Comparison of ENCODE assay signal across 12 cellular contexts in the genomic region with DNA sequence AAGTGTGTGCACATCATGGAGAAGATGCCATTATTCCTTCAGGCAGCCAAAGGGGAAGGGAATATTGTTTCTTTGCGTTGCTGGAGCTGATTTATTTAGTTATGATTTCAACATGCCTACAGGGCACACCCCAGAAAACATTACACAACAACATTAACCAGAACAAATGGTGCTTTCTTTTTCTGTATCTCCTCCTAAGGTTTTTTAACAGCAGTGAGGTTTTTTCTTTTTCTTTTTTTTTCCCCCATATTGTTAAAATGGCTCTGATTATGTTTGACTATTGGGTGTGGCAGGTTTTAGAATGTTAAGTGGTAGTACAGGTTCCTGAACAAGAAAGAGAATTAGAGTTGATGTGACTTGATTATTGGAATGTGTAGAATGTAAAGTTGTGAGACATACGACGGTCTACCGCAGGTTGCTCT.
DNase-seq lines count a peak whose midpoint lies in the region; ATAC-seq and TF ChIP-seq lines count a peak whose summit lies in the region.
"Had no signal": no experiment of that assay in that cellular context is flagged by ENCODE, and none has a peak within 500 bp of the region (broad histone marks: within the 10 kb centered on the region; RNA-seq: fewer than 3 reads in every experiment).

No MANE protein-coding gene starts in this region.

- H3K4me1 ChIP-seq in hepatocyte (ENCODE audit: insufficient read depth) (peaks cover 48% of the 10 kb centered on the region), stomach (peaks cover 13 to 60% (median 47%) of the 10 kb centered on the region in 4 donors)

- no peaks in the 10 kb centered on the region for H4K20me1 ChIP-seq in hepatocyte (ENCODE audit: insufficient read depth, poor library complexity, severe bottlenecking)

- peak overlapping the region; percentile 84 for H3K27ac ChIP-seq in hepatocyte
- peak overlapping the region in 4 of 5 donors; percentile 65 to 85 (median 74) for H3K27ac ChIP-seq in stomach

- intact Hi-C loops in stomach (cut with DNase I; ENCODE audit: low total_unique reads), result no loop called here

- H3K27me3 ChIP-seq in hepatocyte (no peaks in the 10 kb centered on the region), stomach (no peaks in the 10 kb centered on the region)

- 0 out of 2 replicates have a peak overlapping the region, but pooled peaks have one; percentile 25 for H3K4me3 ChIP-seq in WI38 (ENCODE audit: low read depth, low read length)
- peak overlapping the region; percentile 3 for H3K4me3 ChIP-seq in hepatocyte
- H3K4me3 ChIP-seq in stomach, result peak overlapping the region in 2 of 4 donors; percentile 8 to 12

- TF ChIP-seq CTCF in WI38 (IDR thresholded peaks at IDR 0.05; ENCODE audit: low read depth, low read length) (no peak), hepatocyte (IDR thresholded peaks at IDR 0.05; ENCODE audit: poor library complexity) (no peak), stomach (IDR thresholded peaks at IDR 0.05) (no peak)

- H3K79me2 ChIP-seq in hepatocyte, result no peaks in the 10 kb centered on the region

- no peak for TF ChIP-seq POLR2A in stomach (IDR thresholded peaks at IDR 0.05)

- no peak for ATAC-seq in GM21619 (IDR thresholded peaks at IDR 0.05; ENCODE audit: unreplicated experiment)

- no peak overlapping the region for H2AFZ ChIP-seq in hepatocyte

- no peaks in the 10 kb centered on the region for H3K9me2 ChIP-seq in hepatocyte (replicated peaks; ENCODE audit: insufficient read depth)

- TF ChIP-seq EP300 in stomach (IDR thresholded peaks at IDR 0.05), result no peak

- H3K4me2 ChIP-seq in hepatocyte, result peak overlapping the region; percentile 65

- WGBS in hepatocyte (ENCODE audit: low lambda C conversion rate, missing lambda C conversion rate), result 34% methylated on average over 4 of the region's 4 CpGs
- 27 to 46% (median 34%) methylated on average over 4 of the region's 4 CpGs for WGBS in stomach, 5 donors

- H3K36me3 ChIP-seq in hepatocyte (replicated peaks; ENCODE audit: insufficient read depth, low read depth) (no peaks in the 10 kb centered on the region), stomach (no peaks in the 10 kb centered on the region)

- peak; percentile 31 for DNase-seq in HPDE6-E6E7 (ENCODE audit: extremely low spot score)
- DNase-seq in hepatocyte (ENCODE audit: low spot score), result peak; percentile 44
- DNase-seq in stomach, result no peak
- no peak for DNase-seq in AML-193 (lab: John Stamatoyannopoulos, UW)
- DNase-seq in NCI-H1694 treated with DMSO at 0.1 percent for 48 hours (lab: John Stamatoyannopoulos, UW), result no peak
- DNase-seq in NK-92 (lab: John Stamatoyannopoulos, UW; ENCODE audit: unreplicated experiment), result no peak
- DNase-seq: activated CD8-positive, alpha-beta memory T cell treated with anti-CD3 and anti-CD28 coated beads, Interleukin-2, amount 50 U/mL, for 48 hours; left cardiac atrium; NCI-H1092; stimulated activated CD4-positive, alpha-beta T cell treated with anti-CD3 and anti-CD28 coated beads, Interleukin-2, amount 100 ng/mL, for 24 hours had no signal

- H3K9me3 ChIP-seq in hepatocyte (ENCODE audit: low read depth), result no peaks in the 10 kb centered on the region
- no peaks in the 10 kb centered on the region for H3K9me3 ChIP-seq in stomach

Comparison
In these comparisons a context has a peak if more than half of its experiments do, and no peak if none do; other contexts are left out.
1. DNase-seq: peak in HPDE6-E6E7 (single experiment) and hepatocyte (single experiment); none in stomach (single experiment), AML-193 (0 of 2), NCI-H1694 treated with DMSO at 0.1 percent for 48 hours (single experiment) and NK-92 (single experiment).